In genomic region chr16:87662254-87663204, GRCh38 we compare ENCODE assay signal across 15 cellular contexts.
DNase-seq lines count a peak whose midpoint lies in the region; ATAC-seq and TF ChIP-seq lines count a peak whose summit lies in the region.
"Had no signal": no experiment of that assay in that cellular context is flagged by ENCODE, and none has a peak within 500 bp of the region (broad histone marks: within the 10 kb centered on the region; RNA-seq: fewer than 3 reads in every experiment).

No MANE protein-coding gene starts in this region.

- no peak overlapping the region for H3K27ac ChIP-seq in BLaER1
- H3K27ac ChIP-seq: HL-60, Peyer's patch had no signal

- ATAC-seq in left colon (peak; percentile 69), left ventricle myocardium superior (no peak)

- H3K4me3 ChIP-seq in BLaER1 (no peak overlapping the region), NT2/D1 (ENCODE audit: insufficient read length, low read depth) (no peak overlapping the region)
- H3K4me3 ChIP-seq: GM12878, Peyer's patch had no signal

- TF ChIP-seq CTCF in GM12872 (IDR thresholded peaks at IDR 0.05; ENCODE audit: insufficient read depth, low read depth, low read length) = 0 out of 3 replicates have a peak, but pooled peaks have one; percentile 6

- H4K20me1 ChIP-seq in BLaER1 = peaks cover 20% of the 10 kb centered on the region; the same call in 1 of the 2 replicates

- no peak overlapping the region for H3K9ac ChIP-seq in BLaER1
- peak overlapping the region; percentile 5 for H3K9ac ChIP-seq in NT2/D1 (ENCODE audit: insufficient read length, low read depth)

- H3K9me3 ChIP-seq in BLaER1 (peaks cover 6% of the 10 kb centered on the region; the same call in 1 of the 2 replicates), NT2/D1 (ENCODE audit: insufficient read depth, low read length) (peaks cover 5% of the 10 kb centered on the region; the same call in 1 of the 2 replicates)

- DNase-seq in NT2/D1 (ENCODE audit: low read depth, low spot score) = no peak
- no peak for DNase-seq in left colon
- no peak for DNase-seq in left ventricle myocardium superior
- no peak for DNase-seq in SKM-1 treated with dmso at 0.1 percent for 144 hours (lab: John Stamatoyannopoulos, UW; ENCODE audit: unreplicated experiment)
- no peak for DNase-seq in activated naive CD4-positive, alpha-beta T cell treated with anti-CD3 and anti-CD28 coated beads, Interleukin-2, amount 50 U/mL, for 16 hours
- no peak for DNase-seq in SW 1271 (lab: John Stamatoyannopoulos, UW)
- DNase-seq: NCI-H1436, NCI-H2029 treated with DMSO at 0.1 percent for 48 hours, NCI-H510A had no signal

- peaks cover 14% of the 10 kb centered on the region for H3K27me3 ChIP-seq in BLaER1
- no peaks in the 10 kb centered on the region for H3K27me3 ChIP-seq in NT2/D1 (ENCODE audit: insufficient read depth, insufficient read length)
- H3K27me3 ChIP-seq: Peyer's patch had no signal

- H3K36me3 ChIP-seq in BLaER1 = no peaks in the 10 kb centered on the region
- no peaks in the 10 kb centered on the region for H3K36me3 ChIP-seq in NT2/D1 (ENCODE audit: insufficient read depth, insufficient read length, low read length)
- H3K36me3 ChIP-seq: Peyer's patch had no signal

- peak overlapping the region; percentile 32; the same call in 1 of the 2 replicates for H3K4me2 ChIP-seq in BLaER1

- intact Hi-C loops in left colon (cut with DNase I, micrococcal nuclease) = no loop called here
- intact Hi-C loops in left ventricle myocardium superior (cut with micrococcal nuclease) = no loop called here

- H3K4me1 ChIP-seq in BLaER1 (peaks cover 19% of the 10 kb centered on the region), NT2/D1 (ENCODE audit: insufficient read depth, insufficient read length) (peaks cover 12% of the 10 kb centered on the region)
- H3K4me1 ChIP-seq: Caco-2, Peyer's patch had no signal
